In genomic region chr14:54702014-54702491, GRCh38 we compare ENCODE assay signal across 16 cellular contexts.
DNase-seq lines count a peak whose midpoint lies in the region; ATAC-seq and TF ChIP-seq lines count a peak whose summit lies in the region.
"Had no signal": no experiment of that assay in that cellular context is flagged by ENCODE, and none has a peak within 500 bp of the region (broad histone marks: within the 10 kb centered on the region; RNA-seq: fewer than 3 reads in every experiment).

No MANE protein-coding gene starts in this region.

- intact Hi-C loops in left ventricle myocardium superior (cut with micrococcal nuclease) (no loop called here), PC-3 (cut with micrococcal nuclease) (no loop called here), psoas muscle (cut with DNase I) (no loop called here), Caco-2 (cut with micrococcal nuclease; ENCODE audit: unreplicated experiment) (no loop called here)

- no peak overlapping the region for H3K9ac ChIP-seq in PC-3 (ENCODE audit: low read length)
- peak overlapping the region; percentile 48 to 90 for H3K9ac ChIP-seq in liver (ENCODE audit: low read depth in 1 of 2, low read length in 2 of 2)
- H3K9ac ChIP-seq: BLaER1 had no signal

- no peaks in the 10 kb centered on the region for H4K20me1 ChIP-seq in PC-3 (ENCODE audit: low read length)

- H3K4me1 Mint-ChIP-seq in Caco-2 (ENCODE audit: low read depth, unreplicated experiment), result peaks cover 21% of the 10 kb centered on the region
- H3K4me1 Mint-ChIP-seq: CD8-positive, alpha-beta memory T cell had no signal

- TF ChIP-seq CTCF in cardiac muscle cell (IDR thresholded peaks at IDR 0.05; ENCODE audit: low read depth, low read length) (no peak), PC-3 (conservative IDR thresholded peaks at IDR 0.05; ENCODE audit: low read depth, low read length) (no peak), liver (IDR thresholded peaks at IDR 0.05; ENCODE audit: low read depth, low read length, missing input control) (no peak), psoas muscle (IDR thresholded peaks at IDR 0.05) (no peak), Caco-2 (IDR thresholded peaks at IDR 0.05; ENCODE audit: insufficient read depth in 1 of 2, low read depth in 1 of 2, low read length in 1 of 2, severe bottlenecking in 1 of 2, unreplicated experiment in 1 of 2) (no peak)

- no peaks in the 10 kb centered on the region for H3K36me3 ChIP-seq in cardiac muscle cell
- no peaks in the 10 kb centered on the region; the same call in 1 of the 2 replicates for H3K36me3 ChIP-seq in PC-3 (ENCODE audit: low read depth, low read length)
- H3K36me3 ChIP-seq in liver (ENCODE audit: control insufficient read depth in 4 of 4, insufficient read depth in 3 of 4, low read depth in 1 of 4, low read length in 3 of 4), result no peaks in the 10 kb centered on the region
- peaks cover 0 to 5% of the 10 kb centered on the region in 2 donors for H3K36me3 ChIP-seq in psoas muscle (ENCODE audit: insufficient read depth in 1 of 2, low read depth in 1 of 2)
- no peaks in the 10 kb centered on the region for H3K36me3 ChIP-seq in Caco-2 (ENCODE audit: control insufficient read depth, insufficient read depth, low read length)

- H3K4me3 Mint-ChIP-seq in Caco-2 (ENCODE audit: unreplicated experiment), result no peak overlapping the region
- H3K4me3 Mint-ChIP-seq: CD8-positive, alpha-beta memory T cell; GM23338 had no signal

- H3F3A ChIP-seq in PC-3 (ENCODE audit: low read length, unreplicated experiment), result no peaks in the 10 kb centered on the region

- H3K9me3 Mint-ChIP-seq in Caco-2 (ENCODE audit: unreplicated experiment), result no peaks in the 10 kb centered on the region
- H3K9me3 Mint-ChIP-seq: CD8-positive, alpha-beta memory T cell; GM23338 had no signal

- H3K79me2 ChIP-seq in PC-3 (ENCODE audit: low read length), result peaks cover 16% of the 10 kb centered on the region

- ATAC-seq in left ventricle myocardium superior, result no peak
- no peak for ATAC-seq in PC-3
- ATAC-seq in psoas muscle, result no peak
- ATAC-seq: GM12878, GM23338 had no signal

- peaks cover 29% of the 10 kb centered on the region for H3K36me3 Mint-ChIP-seq in Caco-2 (ENCODE audit: insufficient read depth, unreplicated experiment)
- H3K36me3 Mint-ChIP-seq: CD8-positive, alpha-beta memory T cell had no signal

- H3K4me1 ChIP-seq in cardiac muscle cell (ENCODE audit: low read depth), result peaks cover 42% of the 10 kb centered on the region
- H3K4me1 ChIP-seq in PC-3 (ENCODE audit: insufficient read depth, low read length), result peaks cover 15% of the 10 kb centered on the region
- peaks cover 3 to 52% (median 33%) of the 10 kb centered on the region in 4 donors for H3K4me1 ChIP-seq in liver (ENCODE audit: control insufficient read depth in 4 of 4, insufficient read depth in 4 of 4, low read length in 3 of 4)
- peaks cover 87% of the 10 kb centered on the region for H3K4me1 ChIP-seq in psoas muscle
- peaks cover 13% of the 10 kb centered on the region for H3K4me1 ChIP-seq in Caco-2

- H3K9me2 ChIP-seq in PC-3 (replicated peaks; ENCODE audit: low read length), result no peaks in the 10 kb centered on the region

- H3K27ac ChIP-seq in cardiac muscle cell (peak overlapping the region; percentile 99), PC-3 (ENCODE audit: low read length) (no peak overlapping the region), liver (ENCODE audit: low read depth in 1 of 2, low read length in 2 of 2) (peak overlapping the region; percentile 79 to 92), psoas muscle (peak overlapping the region; percentile 88)
- H3K27ac ChIP-seq: BLaER1 had no signal

- no peak overlapping the region for H3K4me2 ChIP-seq in PC-3 (ENCODE audit: low read length)
- H3K4me2 ChIP-seq: BLaER1, GM23338 had no signal

- no peak for TF ChIP-seq RAD21 in liver (IDR thresholded peaks at IDR 0.05)

- H3K4me3 ChIP-seq in cardiac muscle cell (no peak overlapping the region), PC-3 (ENCODE audit: low read length) (no peak overlapping the region), liver (ENCODE audit: low read depth in 1 of 3, low read length in 3 of 3) (peak overlapping the region; percentile 31 to 84 (median 72)), psoas muscle (no peak overlapping the region), Caco-2 (ENCODE audit: low read depth, low read length) (no peak overlapping the region)
- H3K4me3 ChIP-seq: BLaER1, GM12878, GM23338 had no signal

- no peak for DNase-seq in cardiac muscle cell (ENCODE audit: low read depth in 1 of 2, low spot score in 1 of 2)
- DNase-seq in left ventricle myocardium superior, result no peak
- no peak for DNase-seq in PC-3
- no peak for DNase-seq in psoas muscle
- no peak for DNase-seq in NCI-H146 treated with DMSO at 0.1 percent for 48 hours (lab: John Stamatoyannopoulos, UW; ENCODE audit: unreplicated experiment)
- DNase-seq in DMS 273 (lab: John Stamatoyannopoulos, UW; ENCODE audit: unreplicated experiment), result no peak
- no peak for DNase-seq in Caco-2
- DNase-seq: 8988T; AML-193; CD8-positive, alpha-beta memory T cell; DMS 273 treated with DMSO at 0.1 percent for 48 hours; H7 had no signal

- no peaks in the 10 kb centered on the region for H3K27me3 Mint-ChIP-seq in Caco-2 (ENCODE audit: insufficient read depth, unreplicated experiment)

- H2AFZ ChIP-seq in PC-3 (ENCODE audit: low read length), result no peak overlapping the region
- H2AFZ ChIP-seq: GM23338 had no signal

- 42% methylated on average over 12 of the region's 12 CpGs for WGBS in liver
- 66 to 87% (median 71%) methylated on average over 12 of the region's 12 CpGs for WGBS in psoas muscle, 3 donors

- BruUV-seq in PC-3 (replicated peaks; lab: Mats Ljungman, UMichigan) (TSS peak; percentile 8), Caco-2 (replicated peaks; lab: Mats Ljungman, UMichigan) (no TSS peak)

- H3K27me3 ChIP-seq in cardiac muscle cell, result no peaks in the 10 kb centered on the region
- no peaks in the 10 kb centered on the region for H3K27me3 ChIP-seq in PC-3 (ENCODE audit: low read length)
- H3K27me3 ChIP-seq in liver (ENCODE audit: control insufficient read depth in 4 of 4, insufficient read depth in 4 of 4, low read length in 3 of 4), result no peaks in the 10 kb centered on the region
- no peaks in the 10 kb centered on the region for H3K27me3 ChIP-seq in psoas muscle (ENCODE audit: insufficient read depth in 3 of 3, low read length in 2 of 3)
- no peaks in the 10 kb centered on the region for H3K27me3 ChIP-seq in Caco-2 (replicated peaks; ENCODE audit: control insufficient read depth, insufficient read depth, low read length)
- H3K27me3 ChIP-seq: BLaER1 had no signal

- H3K27ac Mint-ChIP-seq in Caco-2 (ENCODE audit: unreplicated experiment), result no peak overlapping the region
- H3K27ac Mint-ChIP-seq: CD8-positive, alpha-beta memory T cell; GM23338 had no signal

- no peaks in the 10 kb centered on the region for H3K9me3 ChIP-seq in cardiac muscle cell (ENCODE audit: low read depth)
- H3K9me3 ChIP-seq in PC-3 (ENCODE audit: low read length), result no peaks in the 10 kb centered on the region
- H3K9me3 ChIP-seq in liver (ENCODE audit: control insufficient read depth in 4 of 4, low read length in 3 of 4), result no peaks in the 10 kb centered on the region
- no peaks in the 10 kb centered on the region for H3K9me3 ChIP-seq in psoas muscle
- no peaks in the 10 kb centered on the region for H3K9me3 ChIP-seq in Caco-2
- H3K9me3 ChIP-seq: BLaER1 had no signal

- POLR2A ChIA-PET in PC-3 (lab: Charles Lee; ENCODE audit: unreplicated experiment), result no interaction called here
- POLR2A ChIA-PET in Caco-2 (lab: Charles Lee), result no interaction called here

- CTCF ChIA-PET in PC-3 (lab: Charles Lee) (no interaction called here), Caco-2 (lab: Charles Lee) (no interaction called here)

TF ChIP-seq in liver, 16 proteins besides CTCF, POLR2A, EP300 and RAD21 (continues in another document):
- TF ChIP-seq REST (IDR thresholded peaks at IDR 0.05) (peak; percentile 54), ATF3 (IDR thresholded peaks at IDR 0.05) (no peak), JUND (IDR thresholded peaks at IDR 0.05) (peak in 1 of 2 donors; percentile 19), MAX (IDR thresholded peaks at IDR 0.05) (peak; percentile 56), TAF1 (conservative IDR thresholded peaks at IDR 0.05) (peak; percentile 69), FOXA2 (IDR thresholded peaks at IDR 0.05) (no peak), HNF4A (conservative IDR thresholded peaks at IDR 0.05) (peak in 1 of 2 donors; percentile 38)

Comparison
In these comparisons a context has a peak if more than half of its experiments do, and no peak if none do; other contexts are left out.
1. H3K4me3 ChIP-seq: peak in liver (3 of 3); none in cardiac muscle cell (single experiment), PC-3 (single experiment), psoas muscle (single experiment) and Caco-2 (single experiment).